1 cellular context compared by ENCODE assay signal in the genomic region with DNA sequence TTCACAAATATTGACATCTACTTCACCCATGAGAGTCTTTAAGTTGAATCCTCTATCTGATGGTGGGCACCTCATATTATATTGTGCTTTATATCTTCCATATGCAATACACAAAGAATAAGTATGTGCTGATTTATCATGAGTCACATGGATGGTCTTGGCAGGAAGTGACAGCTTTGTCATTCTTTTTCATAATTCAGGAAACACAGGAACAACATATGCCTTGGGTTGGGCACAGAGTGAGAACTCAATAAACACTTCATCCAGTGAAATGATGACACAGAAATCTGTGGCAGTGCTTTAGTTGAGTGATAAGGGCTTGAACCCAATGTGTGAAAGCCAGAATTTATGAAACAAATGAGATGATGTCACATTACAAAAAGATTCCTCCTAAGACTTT.
TF ChIP-seq lines count a peak whose summit lies in the region.

No MANE protein-coding gene starts in this region.

TF ChIP-seq in K562, 482 proteins besides CTCF, POLR2A, EP300 and RAD21 (continued from another document and continues in another):
- TF ChIP-seq, protein P1, sequence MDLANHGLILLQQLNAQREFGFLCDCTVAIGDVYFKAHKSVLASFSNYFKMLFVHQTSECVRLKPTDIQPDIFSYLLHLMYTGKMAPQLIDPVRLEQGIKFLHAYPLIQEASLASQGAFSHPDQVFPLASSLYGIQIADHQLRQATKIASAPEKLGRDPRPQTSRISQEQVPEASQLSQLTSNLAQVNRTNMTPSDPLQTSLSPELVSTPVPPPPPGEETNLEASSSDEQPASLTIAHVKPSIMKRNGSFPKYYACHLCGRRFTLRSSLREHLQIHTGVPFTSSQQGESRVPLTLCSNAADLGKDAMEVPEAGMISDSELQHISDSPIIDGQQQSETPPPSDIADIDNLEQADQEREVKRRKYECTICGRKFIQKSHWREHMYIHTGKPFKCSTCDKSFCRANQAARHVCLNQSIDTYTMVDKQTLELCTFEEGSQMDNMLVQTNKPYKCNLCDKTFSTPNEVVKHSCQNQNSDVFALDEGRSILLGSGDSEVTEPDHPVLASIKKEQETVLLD (IDR thresholded peaks at IDR 0.05): no peak
- peak; percentile 49; the same call in 1 of the 2 replicates for TF ChIP-seq ATF3 (IDR thresholded peaks at IDR 0.05)
- TF ChIP-seq ATF3 (CRISPR knock-in tag; conservative IDR thresholded peaks at IDR 0.05): no peak
- no peak for TF ChIP-seq VEZF1 (CRISPR knock-in tag; IDR thresholded peaks at IDR 0.05)
- TF ChIP-seq, protein P2, sequence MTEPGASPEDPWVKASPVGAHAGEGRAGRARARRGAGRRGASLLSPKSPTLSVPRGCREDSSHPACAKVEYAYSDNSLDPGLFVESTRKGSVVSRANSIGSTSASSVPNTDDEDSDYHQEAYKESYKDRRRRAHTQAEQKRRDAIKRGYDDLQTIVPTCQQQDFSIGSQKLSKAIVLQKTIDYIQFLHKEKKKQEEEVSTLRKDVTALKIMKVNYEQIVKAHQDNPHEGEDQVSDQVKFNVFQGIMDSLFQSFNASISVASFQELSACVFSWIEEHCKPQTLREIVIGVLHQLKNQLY (CRISPR knock-in tag; conservative IDR thresholded peaks at IDR 0.05): no peak
- no peak for TF ChIP-seq ASH1L (IDR thresholded peaks at IDR 0.05; ENCODE audit: borderline replicate concordance, low read depth, partially characterized antibody)
- TF ChIP-seq, protein P3, sequence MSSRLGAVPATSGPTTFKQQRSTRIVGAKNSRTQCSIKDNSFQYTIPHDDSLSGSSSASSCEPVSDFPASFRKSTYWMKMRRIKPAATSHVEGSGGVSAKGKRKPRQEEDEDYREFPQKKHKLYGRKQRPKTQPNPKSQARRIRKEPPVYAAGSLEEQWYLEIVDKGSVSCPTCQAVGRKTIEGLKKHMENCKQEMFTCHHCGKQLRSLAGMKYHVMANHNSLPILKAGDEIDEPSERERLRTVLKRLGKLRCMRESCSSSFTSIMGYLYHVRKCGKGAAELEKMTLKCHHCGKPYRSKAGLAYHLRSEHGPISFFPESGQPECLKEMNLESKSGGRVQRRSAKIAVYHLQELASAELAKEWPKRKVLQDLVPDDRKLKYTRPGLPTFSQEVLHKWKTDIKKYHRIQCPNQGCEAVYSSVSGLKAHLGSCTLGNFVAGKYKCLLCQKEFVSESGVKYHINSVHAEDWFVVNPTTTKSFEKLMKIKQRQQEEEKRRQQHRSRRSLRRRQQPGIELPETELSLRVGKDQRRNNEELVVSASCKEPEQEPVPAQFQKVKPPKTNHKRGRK (tag; IDR thresholded peaks at IDR 0.05): no peak
- TF ChIP-seq JUN (IDR thresholded peaks at IDR 0.05; ENCODE audit: borderline replicate concordance, low read depth, low read length): no peak
- TF ChIP-seq JUN (CRISPR knock-in tag; IDR thresholded peaks at IDR 0.05; ENCODE audit: borderline replicate concordance): no peak
- no peak for TF ChIP-seq ZNF316 (IDR thresholded peaks at IDR 0.05)
- no peak for TF ChIP-seq HDAC8 (tag; IDR thresholded peaks at IDR 0.05)
- TF ChIP-seq CXXC5 (CRISPR knock-in tag; IDR thresholded peaks at IDR 0.05): no peak
- no peak for TF ChIP-seq ZNF3 (CRISPR knock-in tag; IDR thresholded peaks at IDR 0.05)
- TF ChIP-seq FOSL1 (tag; conservative IDR thresholded peaks at IDR 0.05): peak; percentile 48; the same call in 1 of the 2 replicates
- TF ChIP-seq NFIC (IDR thresholded peaks at IDR 0.05): no peak
- TF ChIP-seq, protein P4, sequence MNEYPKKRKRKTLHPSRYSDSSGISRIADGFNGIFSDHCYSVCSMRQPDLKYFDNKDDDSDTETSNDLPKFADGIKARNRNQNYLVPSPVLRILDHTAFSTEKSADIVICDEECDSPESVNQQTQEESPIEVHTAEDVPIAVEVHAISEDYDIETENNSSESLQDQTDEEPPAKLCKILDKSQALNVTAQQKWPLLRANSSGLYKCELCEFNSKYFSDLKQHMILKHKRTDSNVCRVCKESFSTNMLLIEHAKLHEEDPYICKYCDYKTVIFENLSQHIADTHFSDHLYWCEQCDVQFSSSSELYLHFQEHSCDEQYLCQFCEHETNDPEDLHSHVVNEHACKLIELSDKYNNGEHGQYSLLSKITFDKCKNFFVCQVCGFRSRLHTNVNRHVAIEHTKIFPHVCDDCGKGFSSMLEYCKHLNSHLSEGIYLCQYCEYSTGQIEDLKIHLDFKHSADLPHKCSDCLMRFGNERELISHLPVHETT (CRISPR knock-in tag; conservative IDR thresholded peaks at IDR 0.05 in 1 of 2, IDR thresholded peaks at IDR 0.05 in 1 of 2): no peak
- TF ChIP-seq ZNF589 (CRISPR knock-in tag; IDR thresholded peaks at IDR 0.05; ENCODE audit: low read depth): no peak
- no peak for TF ChIP-seq TAL1 (IDR thresholded peaks at IDR 0.05)
- TF ChIP-seq, protein P5, sequence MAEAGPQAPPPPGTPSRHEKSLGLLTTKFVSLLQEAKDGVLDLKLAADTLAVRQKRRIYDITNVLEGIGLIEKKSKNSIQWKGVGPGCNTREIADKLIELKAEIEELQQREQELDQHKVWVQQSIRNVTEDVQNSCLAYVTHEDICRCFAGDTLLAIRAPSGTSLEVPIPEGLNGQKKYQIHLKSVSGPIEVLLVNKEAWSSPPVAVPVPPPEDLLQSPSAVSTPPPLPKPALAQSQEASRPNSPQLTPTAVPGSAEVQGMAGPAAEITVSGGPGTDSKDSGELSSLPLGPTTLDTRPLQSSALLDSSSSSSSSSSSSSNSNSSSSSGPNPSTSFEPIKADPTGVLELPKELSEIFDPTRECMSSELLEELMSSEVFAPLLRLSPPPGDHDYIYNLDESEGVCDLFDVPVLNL (CRISPR knock-in tag; IDR thresholded peaks at IDR 0.05; ENCODE audit: low read depth): no peak
- TF ChIP-seq, protein P6, sequence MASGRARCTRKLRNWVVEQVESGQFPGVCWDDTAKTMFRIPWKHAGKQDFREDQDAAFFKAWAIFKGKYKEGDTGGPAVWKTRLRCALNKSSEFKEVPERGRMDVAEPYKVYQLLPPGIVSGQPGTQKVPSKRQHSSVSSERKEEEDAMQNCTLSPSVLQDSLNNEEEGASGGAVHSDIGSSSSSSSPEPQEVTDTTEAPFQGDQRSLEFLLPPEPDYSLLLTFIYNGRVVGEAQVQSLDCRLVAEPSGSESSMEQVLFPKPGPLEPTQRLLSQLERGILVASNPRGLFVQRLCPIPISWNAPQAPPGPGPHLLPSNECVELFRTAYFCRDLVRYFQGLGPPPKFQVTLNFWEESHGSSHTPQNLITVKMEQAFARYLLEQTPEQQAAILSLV (tag; IDR thresholded peaks at IDR 0.05): no peak
- TF ChIP-seq PML (IDR thresholded peaks at IDR 0.05; ENCODE audit: low read length): no peak
- no peak for TF ChIP-seq HOXB6 (CRISPR knock-in tag; IDR thresholded peaks at IDR 0.05; ENCODE audit: borderline replicate concordance)
- peak; percentile 31; the same call in 1 of the 2 replicates for TF ChIP-seq CBFA2T3 (IDR thresholded peaks at IDR 0.05)
- TF ChIP-seq CLOCK (CRISPR knock-in tag; IDR thresholded peaks at IDR 0.05; ENCODE audit: borderline replicate concordance): no peak
- no peak for TF ChIP-seq SP1 (CRISPR knock-in tag; IDR thresholded peaks at IDR 0.05)
- TF ChIP-seq, protein P7, sequence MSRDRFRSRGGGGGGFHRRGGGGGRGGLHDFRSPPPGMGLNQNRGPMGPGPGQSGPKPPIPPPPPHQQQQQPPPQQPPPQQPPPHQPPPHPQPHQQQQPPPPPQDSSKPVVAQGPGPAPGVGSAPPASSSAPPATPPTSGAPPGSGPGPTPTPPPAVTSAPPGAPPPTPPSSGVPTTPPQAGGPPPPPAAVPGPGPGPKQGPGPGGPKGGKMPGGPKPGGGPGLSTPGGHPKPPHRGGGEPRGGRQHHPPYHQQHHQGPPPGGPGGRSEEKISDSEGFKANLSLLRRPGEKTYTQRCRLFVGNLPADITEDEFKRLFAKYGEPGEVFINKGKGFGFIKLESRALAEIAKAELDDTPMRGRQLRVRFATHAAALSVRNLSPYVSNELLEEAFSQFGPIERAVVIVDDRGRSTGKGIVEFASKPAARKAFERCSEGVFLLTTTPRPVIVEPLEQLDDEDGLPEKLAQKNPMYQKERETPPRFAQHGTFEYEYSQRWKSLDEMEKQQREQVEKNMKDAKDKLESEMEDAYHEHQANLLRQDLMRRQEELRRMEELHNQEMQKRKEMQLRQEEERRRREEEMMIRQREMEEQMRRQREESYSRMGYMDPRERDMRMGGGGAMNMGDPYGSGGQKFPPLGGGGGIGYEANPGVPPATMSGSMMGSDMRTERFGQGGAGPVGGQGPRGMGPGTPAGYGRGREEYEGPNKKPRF (IDR thresholded peaks at IDR 0.05; ENCODE audit: low read depth, low read length): no peak
- TF ChIP-seq RBM14 (IDR thresholded peaks at IDR 0.05; ENCODE audit: borderline replicate concordance, insufficient read depth, low read depth, low read length): no peak
- TF ChIP-seq SMARCA5 (IDR thresholded peaks at IDR 0.05): no peak
- no peak for TF ChIP-seq ELF4 (CRISPR knock-in tag; IDR thresholded peaks at IDR 0.05)
- no peak for TF ChIP-seq TRIM25 (IDR thresholded peaks at IDR 0.05; ENCODE audit: borderline replicate concordance)
- TF ChIP-seq ILF3 (IDR thresholded peaks at IDR 0.05; ENCODE audit: borderline replicate concordance): no peak
- TF ChIP-seq MXD1 (CRISPR knock-in tag; IDR thresholded peaks at IDR 0.05; ENCODE audit: borderline replicate concordance, poor library complexity, severe bottlenecking): no peak
- TF ChIP-seq ETV1 (tag; conservative IDR thresholded peaks at IDR 0.05; ENCODE audit: low read depth): 0 out of 2 replicates have a peak, but pooled peaks have one; percentile 14
- no peak for TF ChIP-seq ZZZ3 (IDR thresholded peaks at IDR 0.05)
